13 cellular contexts compared by ENCODE assay signal in the genomic region with DNA sequence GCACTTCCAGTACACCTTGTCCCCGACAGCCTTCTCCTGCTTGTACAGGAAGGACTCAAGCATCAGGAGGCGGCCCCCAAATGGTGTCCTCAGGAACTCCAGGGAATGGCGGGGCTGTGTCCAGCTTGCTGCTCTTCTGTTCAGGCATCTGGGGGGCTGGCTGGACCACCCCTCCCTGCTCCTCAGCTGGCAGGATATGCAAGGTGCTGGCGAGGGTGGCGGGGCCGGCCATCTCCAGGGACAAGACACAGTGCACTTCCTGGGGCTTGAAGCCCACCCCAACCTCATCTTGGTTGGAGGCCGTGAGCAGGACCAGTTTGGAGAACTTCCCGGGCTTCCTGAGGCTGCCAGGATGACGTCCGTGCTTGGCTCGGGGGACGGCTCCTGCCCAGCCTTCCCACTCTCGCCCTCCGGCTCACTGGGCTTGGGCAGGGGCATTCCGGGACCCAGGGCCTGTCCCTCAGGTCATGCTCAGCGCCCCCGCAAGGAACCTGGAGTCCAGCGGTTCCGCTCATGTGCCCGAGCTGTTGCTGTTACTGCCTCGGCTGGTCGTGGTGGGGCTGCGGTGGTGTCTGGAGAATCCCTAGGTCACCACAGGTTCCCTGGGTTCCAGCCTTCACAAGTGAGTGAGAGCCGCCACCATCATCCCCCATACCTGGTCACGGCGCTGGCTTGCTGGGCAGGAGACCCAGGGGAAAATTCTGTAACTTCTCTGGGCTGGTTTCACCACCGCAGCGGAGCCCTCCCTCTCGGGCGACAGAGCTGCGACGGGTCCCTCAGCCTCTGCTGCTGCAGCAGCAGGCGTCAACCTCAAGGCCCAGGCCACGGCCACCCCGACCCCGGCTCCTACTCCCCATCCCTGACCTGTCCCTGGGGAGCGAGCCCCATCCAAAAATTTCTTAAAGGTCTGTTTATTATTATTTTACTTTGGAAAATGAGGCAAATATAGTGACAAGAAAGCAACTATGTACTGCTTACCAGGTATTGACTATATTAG.
"Had no signal": no experiment of that assay in that cellular context is flagged by ENCODE, and none has a peak within 500 bp of the region (broad histone marks: within the 10 kb centered on the region; RNA-seq: fewer than 3 reads in every experiment).

No MANE protein-coding gene starts in this region.

- H3K4me3 ChIP-seq: colonic mucosa, uterus had no signal

- H3K36me3 ChIP-seq: colonic mucosa, neutrophil, uterus had no signal

- H3K4me1 ChIP-seq: colonic mucosa, foreskin keratinocyte, uterus had no signal

- H3K9me3 ChIP-seq: colonic mucosa, neutrophil had no signal

- H3K27ac ChIP-seq: colonic mucosa, foreskin keratinocyte, neutrophil, uterus had no signal

- ATAC-seq: foreskin keratinocyte; naive thymus-derived CD4-positive, alpha-beta T cell; sciatic nerve had no signal

- DNase-seq: colonic mucosa; dermis blood vessel endothelial cell; foreskin keratinocyte; kidney glomerular epithelial cell; mammary epithelial cell; naive thymus-derived CD4-positive, alpha-beta T cell; nephron progenitor cell; stimulated activated CD4-positive, alpha-beta T cell treated with anti-CD3 and anti-CD28 coated beads, Interleukin-12 subunit alpha, Interleukin-12 subunit beta, amount 100 ng/mL, for 4 hours; stimulated activated naive CD4-positive, alpha-beta T cell treated with Interleukin-2 at 50 U/mL for 16 hours; trophoblast cell; uterus had no signal

- H3K27me3 ChIP-seq: colonic mucosa, foreskin keratinocyte, neutrophil, uterus had no signal
